ENCODE assay signal across 25 cellular contexts in the genomic region with DNA sequence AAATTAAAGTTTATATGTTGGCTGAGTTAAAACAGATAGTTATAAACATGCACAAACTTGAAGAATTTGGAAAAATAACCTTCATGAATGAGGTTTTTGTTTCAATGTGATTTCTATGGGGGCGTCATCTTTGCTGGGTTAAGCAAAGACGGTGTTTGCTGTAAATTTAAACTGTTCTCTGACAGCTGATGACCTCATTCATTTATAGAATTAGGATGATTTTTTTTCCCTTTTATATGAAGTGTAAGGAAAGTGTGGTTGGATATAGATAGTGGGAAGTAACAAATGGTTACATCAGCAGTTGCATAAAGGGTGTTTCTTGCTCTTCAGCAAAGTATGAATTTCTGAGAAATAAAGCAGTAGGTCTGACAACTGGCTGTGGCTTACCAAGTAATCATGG.
"Had no signal": no experiment of that assay in that cellular context is flagged by ENCODE, and none has a peak within 500 bp of the region (broad histone marks: within the 10 kb centered on the region; RNA-seq: fewer than 3 reads in every experiment).

No MANE protein-coding gene starts in this region.

- H3K27me3 ChIP-seq: ovary, right atrium auricular region, spleen, suprapubic skin, tibial artery, upper lobe of right lung had no signal

- H3K4me3 ChIP-seq: left ventricle myocardium inferior, lung, mucosa of descending colon, ovary, right atrium auricular region, skin epidermis, spleen, suprapubic skin, thoracic aorta, tibial artery, upper lobe of right lung had no signal

- H3K9me3 ChIP-seq: left ventricle myocardium inferior, mucosa of descending colon, ovary, right atrium auricular region, spleen, suprapubic skin, thoracic aorta, tibial artery, upper lobe of right lung had no signal

- H3K27me3 Mint-ChIP-seq: naive thymus-derived CD8-positive, alpha-beta T cell; progenitor cell of endocrine pancreas; stimulated activated naive CD8-positive, alpha-beta T cell treated with anti-CD3 and anti-CD28 coated beads, Interleukin-15, Interleukin-2, amounts not matched to agents 100 ng/mL and 50 ng/mL, for 24 hours had no signal

- H3K4me1 Mint-ChIP-seq: immature natural killer cell; naive thymus-derived CD8-positive, alpha-beta T cell had no signal

- H3K27ac Mint-ChIP-seq: immature natural killer cell; naive thymus-derived CD8-positive, alpha-beta T cell; nephron progenitor cell; progenitor cell of endocrine pancreas; stimulated activated effector memory CD8-positive, alpha-beta T cell treated with anti-CD3 and anti-CD28 coated beads, Interleukin-12 subunit alpha, Interleukin-12 subunit beta, amount 100 ng/mL, for 72 hours; stimulated activated naive CD8-positive, alpha-beta T cell treated with anti-CD3 and anti-CD28 coated beads, Interleukin-15, Interleukin-2, amounts not matched to agents 100 ng/mL and 50 ng/mL, for 24 hours had no signal

- DNase-seq: hypothalamus; immature natural killer cell; islet precursor cell; left ventricle myocardium inferior; mesendoderm; midbrain; mucosa of descending colon; naive thymus-derived CD8-positive, alpha-beta T cell; nephron progenitor cell; ovary; spleen; stimulated activated CD4-positive, alpha-beta T cell treated with anti-CD3 and anti-CD28 coated beads, Interleukin-4, amount 100 ng/mL, for 24 hours; stimulated activated naive CD4-positive, alpha-beta T cell; tibial artery; trophoblast cell; upper lobe of right lung had no signal

- H3K36me3 Mint-ChIP-seq: stimulated activated effector memory CD8-positive, alpha-beta T cell treated with anti-CD3 and anti-CD28 coated beads, Interleukin-12 subunit alpha, Interleukin-12 subunit beta, amount 100 ng/mL, for 72 hours had no signal

- H3K4me1 ChIP-seq: left ventricle myocardium inferior, right atrium auricular region, spleen, suprapubic skin, tibial artery, upper lobe of right lung had no signal

- ATAC-seq: mucosa of descending colon; naive thymus-derived CD8-positive, alpha-beta T cell; sciatic nerve; stimulated activated effector memory CD8-positive, alpha-beta T cell treated with anti-CD3 and anti-CD28 coated beads, Interleukin-12 subunit alpha, Interleukin-12 subunit beta, amount 100 ng/mL, for 72 hours; upper lobe of right lung had no signal

- H3K27ac ChIP-seq: left ventricle myocardium inferior, ovary, right atrium auricular region, skin epidermis, spleen, suprapubic skin, thoracic aorta, tibial artery, upper lobe of right lung had no signal

- H3K4me3 Mint-ChIP-seq: immature natural killer cell; naive thymus-derived CD8-positive, alpha-beta T cell; nephron progenitor cell; stimulated activated effector memory CD8-positive, alpha-beta T cell treated with anti-CD3 and anti-CD28 coated beads, Interleukin-12 subunit alpha, Interleukin-12 subunit beta, amount 100 ng/mL, for 72 hours; stimulated activated naive CD8-positive, alpha-beta T cell treated with anti-CD3 and anti-CD28 coated beads, Interleukin-15, Interleukin-2, amounts not matched to agents 100 ng/mL and 50 ng/mL, for 24 hours had no signal

- H3K9me3 Mint-ChIP-seq: naive thymus-derived CD8-positive, alpha-beta T cell; stimulated activated effector memory CD8-positive, alpha-beta T cell treated with anti-CD3 and anti-CD28 coated beads, Interleukin-12 subunit alpha, Interleukin-12 subunit beta, amount 100 ng/mL, for 72 hours; stimulated activated naive CD8-positive, alpha-beta T cell treated with anti-CD3 and anti-CD28 coated beads, Interleukin-15, Interleukin-2, amounts not matched to agents 100 ng/mL and 50 ng/mL, for 24 hours had no signal

- H3K36me3 ChIP-seq: ovary, right atrium auricular region, spleen, suprapubic skin, thoracic aorta, tibial artery, upper lobe of right lung had no signal
